Comparison of ENCODE assay signal across 31 cellular contexts in the genomic region with DNA sequence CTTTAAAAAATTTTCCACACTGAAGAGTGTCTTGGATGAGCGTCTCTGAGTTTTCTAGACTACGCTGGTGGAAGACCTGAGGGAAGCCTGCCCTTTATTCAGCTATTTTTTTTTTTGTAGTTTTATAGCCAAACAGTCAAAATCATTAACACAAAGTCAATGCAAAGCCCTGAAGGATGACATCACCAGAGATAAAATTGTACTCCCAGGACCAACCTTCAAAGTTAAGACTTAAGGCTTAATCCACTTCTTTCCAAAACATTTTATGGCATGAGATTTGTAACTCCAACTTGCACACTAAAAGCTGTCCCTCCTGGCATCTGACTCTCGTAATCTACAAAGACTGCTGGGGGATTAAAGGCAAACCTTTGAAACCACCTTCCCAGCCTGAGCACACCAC.
"Had no signal": no experiment of that assay in that cellular context is flagged by ENCODE, and none has a peak within 500 bp of the region (broad histone marks: within the 10 kb centered on the region; RNA-seq: fewer than 3 reads in every experiment).

No MANE protein-coding gene starts in this region.

- H3K4me1 ChIP-seq: gastrocnemius medialis had no signal

- H3K9me3 Mint-ChIP-seq: activated B cell treated with CpG ODN at 0.5 μM for 24 hours; activated CD8-positive, alpha-beta T cell treated with anti-CD3 and anti-CD28 coated beads for 36 hours; activated T-cell treated with anti-CD3 and anti-CD28 coated beads, Interleukin-2, amount 50 U/mL, for 4 hours; activated T-helper 17 cell treated with anti-CD3 and anti-CD28 coated beads, Interleukin-2, amount 50 U/mL, for 72 hours; central memory CD8-positive, alpha-beta T cell; dendritic cell treated with granulocyte-macrophage colony-stimulating factor and Interleukin-4, amounts not matched to agents 40 ng/mL and 50 ng/mL, for 4 days; endodermal cell; T-helper 2 cell treated with Interferon-gamma antibody and Interleukin-4, amounts not matched to agents 5 μg/mL and 100 μg/mL, for 36 hours had no signal

- H3K27me3 ChIP-seq: brain microvascular endothelial cell, dorsolateral prefrontal cortex, foreskin keratinocyte, gastrocnemius medialis had no signal

- DNase-seq: activated B cell treated with CpG ODN at 0.5 μM for 24 hours; activated CD4-positive, alpha-beta T cell treated with anti-CD3 and anti-CD28 coated beads for 48 hours; activated CD4-positive, alpha-beta T cell treated with anti-CD3 and anti-CD28 coated beads, Interleukin-2, amount 50 U/mL, for 1 hour; activated CD4-positive, alpha-beta T cell treated with anti-CD3 and anti-CD28 coated beads, Interleukin-2, amount 50 U/mL, for 48 hours; activated CD8-positive, alpha-beta memory T cell treated with anti-CD3 and anti-CD28 coated beads for 24 hours; activated CD8-positive, alpha-beta T cell treated with anti-CD3 and anti-CD28 coated beads for 36 hours; activated effector memory CD4-positive, alpha-beta T cell treated with Interleukin-2 at 50 U/mL for 16 hours; activated gamma-delta T cell treated with Interleukin-2 at 50 U/mL for 16 hours; activated naive CD4-positive, alpha-beta T cell treated with anti-CD3 and anti-CD28 coated beads, Interleukin-2, amount 50 U/mL, for 16 hours; activated naive CD4-positive, alpha-beta T cell treated with Interleukin-2 at 50 U/mL for 16 hours; activated T-cell treated with anti-CD3 and anti-CD28 coated beads, Interleukin-2, amount 50 U/mL, for 4 hours; amniotic stem cell; anterior cingulate cortex; brain microvascular endothelial cell; effector memory CD4-positive, alpha-beta T cell; foreskin keratinocyte; gastrocnemius medialis; glutamatergic neuron; T-helper 1 cell; T-helper 17 cell; T1000; WERI-Rb-1 had no signal

- H3K27ac Mint-ChIP-seq: activated B cell treated with CpG ODN at 0.5 μM for 24 hours; activated CD8-positive, alpha-beta T cell treated with anti-CD3 and anti-CD28 coated beads for 36 hours; activated naive CD8-positive, alpha-beta T cell; activated T-helper 17 cell treated with anti-CD3 and anti-CD28 coated beads, Interleukin-2, amount 50 U/mL, for 72 hours; dendritic cell treated with granulocyte-macrophage colony-stimulating factor and Interleukin-4, amounts not matched to agents 40 ng/mL and 50 ng/mL, for 4 days; endodermal cell; T-helper 17 cell; T-helper 2 cell treated with Interferon-gamma antibody and Interleukin-4, amounts not matched to agents 5 μg/mL and 100 μg/mL, for 36 hours had no signal

- H3K27ac ChIP-seq: brain microvascular endothelial cell, coronary artery, dorsolateral prefrontal cortex, foreskin keratinocyte, gastrocnemius medialis, WERI-Rb-1 had no signal

- H3K36me3 ChIP-seq: brain microvascular endothelial cell, gastrocnemius medialis, WERI-Rb-1 had no signal

- H3K4me1 Mint-ChIP-seq: activated B cell treated with CpG ODN at 0.5 μM for 24 hours; activated T-helper 17 cell treated with anti-CD3 and anti-CD28 coated beads, Interleukin-2, amount 50 U/mL, for 72 hours; central memory CD8-positive, alpha-beta T cell had no signal

- H3K27me3 Mint-ChIP-seq: activated CD8-positive, alpha-beta T cell treated with anti-CD3 and anti-CD28 coated beads for 36 hours; activated naive CD8-positive, alpha-beta T cell; activated T-helper 17 cell treated with anti-CD3 and anti-CD28 coated beads, Interleukin-2, amount 50 U/mL, for 72 hours; central memory CD8-positive, alpha-beta T cell; T-helper 17 cell had no signal

- H3K9me3 ChIP-seq: gastrocnemius medialis had no signal

- FAIRE-seq: astrocyte had no signal

- H3K4me3 ChIP-seq: coronary artery, dorsolateral prefrontal cortex, gastrocnemius medialis had no signal

- H3K4me3 Mint-ChIP-seq: activated B cell treated with CpG ODN at 0.5 μM for 24 hours; activated CD8-positive, alpha-beta T cell treated with anti-CD3 and anti-CD28 coated beads for 36 hours; activated naive CD8-positive, alpha-beta T cell; activated T-cell treated with anti-CD3 and anti-CD28 coated beads, Interleukin-2, amount 50 U/mL, for 4 hours; activated T-helper 17 cell treated with anti-CD3 and anti-CD28 coated beads, Interleukin-2, amount 50 U/mL, for 72 hours; central memory CD8-positive, alpha-beta T cell; dendritic cell treated with granulocyte-macrophage colony-stimulating factor and Interleukin-4, amounts not matched to agents 40 ng/mL and 50 ng/mL, for 4 days; endodermal cell; T-helper 17 cell; T-helper 2 cell treated with Interferon-gamma antibody and Interleukin-4, amounts not matched to agents 5 μg/mL and 100 μg/mL, for 36 hours had no signal
